ENCODE assay signal across 11 cellular contexts in the genomic region with DNA sequence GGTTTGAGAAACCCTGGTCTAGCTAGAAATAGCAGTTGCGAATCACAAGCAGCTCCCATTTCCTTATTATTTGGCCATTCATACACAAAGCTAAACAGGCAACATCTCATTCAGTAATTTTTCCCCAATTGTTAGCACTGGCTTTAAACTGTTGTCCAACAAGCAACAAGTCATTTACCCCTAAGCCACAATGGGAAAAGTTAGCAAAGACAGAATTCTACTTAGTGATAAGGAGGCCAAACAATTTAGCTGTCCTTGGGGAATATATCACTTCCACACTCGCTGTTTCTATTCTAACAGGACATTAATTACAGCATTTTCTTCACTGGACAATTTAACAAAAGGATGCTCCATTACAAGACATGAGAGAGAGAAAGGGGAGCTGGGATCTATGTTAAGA. TPM values are rescaled to one million over a fixed set of nuclear protein-coding genes. Genes with fewer than 3 reads are reported as not detected.
DNase-seq lines count a peak whose midpoint lies in the region; ATAC-seq and TF ChIP-seq lines count a peak whose summit lies in the region.
"Had no signal": no experiment of that assay in that cellular context is flagged by ENCODE, and none has a peak within 500 bp of the region (broad histone marks: within the 10 kb centered on the region; RNA-seq: fewer than 3 reads in every experiment).

No MANE protein-coding gene starts in this region.

- intact Hi-C loops in MCF 10A (cut with micrococcal nuclease) = no loop called here
- intact Hi-C loops in breast epithelium (cut with DNase I; ENCODE audit: low total_unique reads) = no loop called here
- intact Hi-C loops in lower lobe of right lung (cut with DNase I) = loop anchor here (10.0 kb wide), 1 partner anchor 201 kb away; no protein-coding TSS in a partner anchor
- intact Hi-C loops in transverse colon (cut with DNase I; ENCODE audit: low total_unique reads) = no loop called here

- no peak for TF ChIP-seq EP300 in transverse colon (IDR thresholded peaks at IDR 0.05; ENCODE audit: low read depth)

- H3K4me3 ChIP-seq in breast epithelium (no peak overlapping the region), cardiac fibroblast (replicated peaks in 1 of 2; ENCODE audit: low read depth in 2 of 2, low read length in 2 of 2) (peak overlapping the region; percentile 85 to 86), lower lobe of right lung (peak overlapping the region; percentile 76), transverse colon (peak overlapping the region in 2 of 4 donors; percentile 77 to 78)

- H3K9me3 ChIP-seq in breast epithelium (no peaks in the 10 kb centered on the region), lower lobe of right lung (no peaks in the 10 kb centered on the region), transverse colon (no peaks in the 10 kb centered on the region)
- H3K9me3 ChIP-seq: esophagus squamous epithelium had no signal

- no peaks in the 10 kb centered on the region for H3K27me3 ChIP-seq in breast epithelium
- H3K27me3 ChIP-seq in lower lobe of right lung (ENCODE audit: low read depth) = no peaks in the 10 kb centered on the region
- peaks cover 53% of the 10 kb centered on the region for H3K27me3 ChIP-seq in transverse colon

- no peaks in the 10 kb centered on the region for H3K9me3 Mint-ChIP-seq in MCF 10A (ENCODE audit: unreplicated experiment)

- POLR2A ChIA-PET in MCF 10A (lab: Yijun Ruan, JAX) = interaction anchor here (0.6 to 6.0 kb wide), 8 partner anchors 11 to 251 kb away, joined by 3 to 60 read pairs (median 4); no protein-coding TSS in a partner anchor

- peaks cover 6% of the 10 kb centered on the region for H3K36me3 Mint-ChIP-seq in MCF 10A (ENCODE audit: insufficient read depth, unreplicated experiment)

- H3K27me3 Mint-ChIP-seq in MCF 10A (ENCODE audit: insufficient read depth, unreplicated experiment) = peaks cover 13% of the 10 kb centered on the region

- TF ChIP-seq POLR2A in breast epithelium (IDR thresholded peaks at IDR 0.05) = no peak
- no peak for TF ChIP-seq POLR2A in transverse colon (IDR thresholded peaks at IDR 0.05)

- no TSS peak for BruUV-seq in MCF 10A (replicated peaks; lab: Mats Ljungman, UMichigan)

- H3K27ac Mint-ChIP-seq in MCF 10A (ENCODE audit: low read depth, unreplicated experiment) = peak overlapping the region; percentile 7

- no peak for ATAC-seq in lower lobe of right lung
- ATAC-seq in GM21367 (IDR thresholded peaks at IDR 0.05; ENCODE audit: unreplicated experiment) = no peak
- no peak for ATAC-seq in GM21423 (IDR thresholded peaks at IDR 0.05; ENCODE audit: unreplicated experiment)

- H3K36me3 ChIP-seq in breast epithelium = no peaks in the 10 kb centered on the region
- no peaks in the 10 kb centered on the region for H3K36me3 ChIP-seq in lower lobe of right lung
- H3K36me3 ChIP-seq in transverse colon = no peaks in the 10 kb centered on the region
- H3K36me3 ChIP-seq: esophagus squamous epithelium had no signal

- CTCF ChIA-PET in MCF 10A (lab: Yijun Ruan, JAX) = interaction anchor here (0.5 to 5.0 kb wide), 24 partner anchors 11 to 274 kb away, joined by 3 to 119 read pairs (median 4); no protein-coding TSS in a partner anchor

- DNase-seq in MCF 10A (ENCODE audit: unreplicated experiment) = no peak
- DNase-seq in breast epithelium (ENCODE audit: low spot score in 2 of 2) = no peak
- DNase-seq in cardiac fibroblast (ENCODE audit: low read depth in 2 of 2) = peak in 1 of 2 donors; percentile 22
- no peak for DNase-seq in lower lobe of right lung
- no peak for DNase-seq in transverse colon
- DNase-seq in HUDEP-2 (lab: John Stamatoyannopoulos, UW; ENCODE audit: unreplicated experiment in 76 of 76) = no peak
- DNase-seq: esophagus squamous epithelium had no signal

- TF ChIP-seq CTCF in MCF 10A (IDR thresholded peaks at IDR 0.05; ENCODE audit: unreplicated experiment) (no peak), breast epithelium (IDR thresholded peaks at IDR 0.05) (no peak), cardiac fibroblast (IDR thresholded peaks at IDR 0.05; ENCODE audit: low read depth, low read length) (no peak), lower lobe of right lung (IDR thresholded peaks at IDR 0.05) (no peak), transverse colon (IDR thresholded peaks at IDR 0.05) (no peak)

- H3K27ac ChIP-seq in breast epithelium (no peak overlapping the region), lower lobe of right lung (no peak overlapping the region), transverse colon (peak overlapping the region; percentile 77 to 92 (median 90))
- H3K27ac ChIP-seq: esophagus squamous epithelium, parathyroid adenoma, RWPE1 had no signal

- peaks cover 34% of the 10 kb centered on the region for H3K4me1 Mint-ChIP-seq in MCF 10A (ENCODE audit: insufficient read depth, unreplicated experiment)

- in situ Hi-C loops in transverse colon (cut with MboI; ENCODE audit: low pct_ligation_motif_present in 1 of 4, low pct_unique_long_range_greater_than_20kb in 1 of 4, low sequenced_read_pairs in 3 of 4) = loop anchor here (25.0 kb wide), 3 partner anchors 204 to 254 kb away; no protein-coding TSS in a partner anchor

- peak overlapping the region; percentile 82 for H3K4me3 Mint-ChIP-seq in MCF 10A (ENCODE audit: unreplicated experiment)

- H3K4me1 ChIP-seq in breast epithelium (no peaks in the 10 kb centered on the region), lower lobe of right lung (peaks cover 57% of the 10 kb centered on the region), transverse colon (peaks cover 0 to 49% (median 36%) of the 10 kb centered on the region in 4 donors)
- H3K4me1 ChIP-seq: parathyroid adenoma had no signal

- 38 to 56% methylated on average over 1 to 2 of the region's 2 CpGs for WGBS in transverse colon (ENCODE audit: low coverage in 1 of 2), 2 donors

RNA-seq across cellular contexts. Expression of a gene that starts 2.8 kb away (rescaled TPM):
- total RNA-seq in MCF 10A (2022) = 35.7 and 36.0 TPM in 2 replicates
- 10 to 100 TPM in 2 of 3 donors, 1 to 10 TPM in 1; 8.6 to 22.6 (median 21.2) TPM for total RNA-seq in breast epithelium
- 51.5 TPM for total RNA-seq in lower lobe of right lung
- total RNA-seq in transverse colon = 100 to 1,000 TPM in 1 of 4 donors, 10 to 100 TPM in 3; 51.6 to 190 (median 72.9) TPM

Comparison
In these comparisons a context has a peak if more than half of its experiments do, and no peak if none do; other contexts are left out.
1. H3K27ac ChIP-seq: peak in transverse colon (4 of 4); none in breast epithelium (0 of 2) and lower lobe of right lung (single experiment).
2. H3K4me3 ChIP-seq: peak in cardiac fibroblast (2 of 2) and lower lobe of right lung (single experiment); none in breast epithelium (0 of 3).